In the genomic region with DNA sequence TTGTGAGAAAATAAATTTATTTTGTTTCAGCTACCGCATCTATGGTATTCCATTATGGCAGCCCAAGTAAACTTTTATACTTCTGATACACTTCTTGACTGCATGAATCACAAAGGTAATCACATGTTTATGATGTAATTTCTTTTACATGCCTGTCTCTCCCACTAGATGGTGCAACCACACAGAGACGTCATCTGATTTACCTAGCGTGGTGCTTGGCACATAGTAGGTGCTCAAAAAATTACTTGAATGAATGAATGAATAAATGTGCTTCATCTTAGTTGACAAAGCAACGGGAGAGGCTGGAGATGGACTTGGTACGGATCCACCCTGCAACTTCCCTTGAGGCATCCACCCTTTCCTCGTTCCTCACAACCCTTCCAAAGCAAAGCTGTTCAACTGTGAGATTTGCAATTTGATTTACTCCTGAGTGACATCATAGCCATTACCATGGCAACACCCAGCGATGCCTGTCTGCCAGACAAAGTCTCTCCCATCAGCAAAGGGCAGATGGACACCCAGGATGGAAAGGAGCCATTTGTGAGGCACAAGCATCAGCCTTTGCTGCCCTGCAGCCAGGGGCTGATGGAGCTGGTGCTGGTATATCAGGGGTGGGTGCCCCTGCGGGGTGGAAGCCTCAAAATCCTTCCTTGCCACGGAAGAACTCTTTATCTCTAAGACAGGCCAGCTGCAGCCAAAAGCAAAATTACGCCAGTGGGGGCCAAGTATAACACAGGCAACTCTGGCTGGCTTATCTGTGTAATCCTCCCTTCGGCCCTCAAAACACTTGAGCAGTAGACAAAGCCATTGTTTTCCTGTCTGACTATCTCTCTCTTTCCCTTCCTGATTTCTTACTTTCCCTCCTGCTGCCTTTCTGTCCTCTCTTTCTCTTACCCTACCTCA, we compare ENCODE assay signal across 2 cellular contexts.
TF ChIP-seq lines count a peak whose summit lies in the region.

No MANE protein-coding gene starts in this region.

TF ChIP-seq in SK-N-SH, 30 proteins besides CTCF, POLR2A, EP300 and RAD21:
- TF ChIP-seq, protein P1, sequence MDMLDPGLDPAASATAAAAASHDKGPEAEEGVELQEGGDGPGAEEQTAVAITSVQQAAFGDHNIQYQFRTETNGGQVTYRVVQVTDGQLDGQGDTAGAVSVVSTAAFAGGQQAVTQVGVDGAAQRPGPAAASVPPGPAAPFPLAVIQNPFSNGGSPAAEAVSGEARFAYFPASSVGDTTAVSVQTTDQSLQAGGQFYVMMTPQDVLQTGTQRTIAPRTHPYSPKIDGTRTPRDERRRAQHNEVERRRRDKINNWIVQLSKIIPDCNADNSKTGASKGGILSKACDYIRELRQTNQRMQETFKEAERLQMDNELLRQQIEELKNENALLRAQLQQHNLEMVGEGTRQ (IDR thresholded peaks at IDR 0.05; ENCODE audit: borderline replicate concordance, low read depth, low read length) = no peak
- no peak for TF ChIP-seq FOXM1 (IDR thresholded peaks at IDR 0.05; ENCODE audit: low read depth)
- no peak for TF ChIP-seq EZH2phosphoT487 (IDR thresholded peaks at IDR 0.05; ENCODE audit: borderline replicate concordance, low read depth)
- TF ChIP-seq ELF1 (IDR thresholded peaks at IDR 0.05) = no peak
- no peak for TF ChIP-seq YY1 (IDR thresholded peaks at IDR 0.05; ENCODE audit: low read depth)
- no peak for TF ChIP-seq PBX3 (IDR thresholded peaks at IDR 0.05)
- no peak for TF ChIP-seq TCF12 (IDR thresholded peaks at IDR 0.05)
- TF ChIP-seq SIN3A (IDR thresholded peaks at IDR 0.05; ENCODE audit: borderline replicate concordance, low read depth, low read length) = no peak
- no peak for TF ChIP-seq CHD2 (IDR thresholded peaks at IDR 0.05; ENCODE audit: low read length, partially characterized antibody)

TF ChIP-seq in SK-N-SH treated with all-trans-retinoic acid at 6 μM for 48 hours, 23 proteins besides CTCF, POLR2A, EP300 and RAD21:
- TF ChIP-seq ZNF8 (CRISPR knock-in tag; IDR thresholded peaks at IDR 0.05) = no peak
- no peak for TF ChIP-seq SNAI2 (CRISPR knock-in tag; IDR thresholded peaks at IDR 0.05)
- no peak for TF ChIP-seq PATZ1 (CRISPR knock-in tag; IDR thresholded peaks at IDR 0.05; ENCODE audit: borderline replicate concordance)
- no peak for TF ChIP-seq ARNTL (CRISPR knock-in tag; IDR thresholded peaks at IDR 0.05; ENCODE audit: borderline replicate concordance, low read depth)
- TF ChIP-seq ISL1 (CRISPR knock-in tag; IDR thresholded peaks at IDR 0.05) = no peak
- TF ChIP-seq CSDC2 (CRISPR knock-in tag; IDR thresholded peaks at IDR 0.05) = no peak
TF ChIP-seq in SK-N-SH treated with all-trans-retinoic acid at 6 μM for 48 hours: peak in this region for 0.
